In the genomic region with DNA sequence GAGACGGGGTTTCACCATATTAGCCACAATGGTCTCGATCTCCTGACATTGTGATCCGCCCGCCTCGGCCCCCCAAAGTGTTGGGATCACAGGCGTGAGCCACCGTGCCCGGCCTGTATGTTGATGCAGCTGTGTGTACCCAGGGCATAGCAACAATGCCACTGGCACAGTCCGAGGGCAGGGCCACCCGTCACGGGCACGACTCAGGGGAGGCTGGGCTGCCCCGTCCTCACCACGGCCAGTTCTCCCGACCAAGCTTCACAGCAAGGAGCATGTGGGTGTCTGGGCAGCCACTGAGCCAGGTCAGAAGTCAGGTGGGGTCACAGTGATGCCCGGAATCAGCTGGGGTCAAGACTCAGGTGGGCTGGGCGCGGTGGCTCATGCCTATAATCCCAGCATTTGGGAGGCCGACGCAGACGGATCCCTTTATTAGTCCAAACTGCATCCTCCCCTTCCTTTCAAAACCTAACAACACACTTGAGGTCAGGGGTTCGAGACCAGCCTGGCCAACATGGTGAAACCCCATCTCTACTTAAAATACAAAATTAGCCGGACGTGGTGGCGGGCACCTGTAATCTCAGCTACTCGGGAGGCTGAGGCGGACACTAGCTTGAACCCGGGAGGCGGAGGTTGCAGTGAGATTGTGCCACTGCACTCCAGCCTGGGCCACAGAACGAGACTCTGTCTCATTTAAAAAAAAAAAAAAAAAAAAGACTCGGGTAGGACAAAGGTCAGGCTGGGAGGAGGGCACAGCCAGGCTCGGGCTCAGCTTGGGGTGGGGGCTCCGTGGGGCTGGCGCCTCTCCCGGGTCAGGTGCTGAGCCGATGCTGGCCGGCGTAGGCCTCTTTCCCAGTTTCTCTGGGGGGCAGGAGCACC, we compare ENCODE assay signal across 8 cellular contexts. TPM values are rescaled to one million over a fixed set of nuclear protein-coding genes. Genes with fewer than 3 reads are reported as not detected.
A peak's percentile ranks its signal among the peaks of the same experiment; 100 is the strongest.
DNase-seq lines count a peak whose midpoint lies in the region; ATAC-seq and TF ChIP-seq lines count a peak whose summit lies in the region.

No MANE protein-coding gene starts in this region.

- H3K27ac Mint-ChIP-seq in HFFc6 = peak overlapping the region; percentile 54; the same call in 1 of the 2 replicates
- H3K27ac Mint-ChIP-seq in activated T-helper 2 cell treated with anti-CD3 and anti-CD28 coated beads, Interferon-gamma antibody, Interleukin-2, Interleukin-4, amounts not matched to agents 10 μg/mL and 5 μg/mL and 100 μg/mL, durations not matched to agents 14 hours and 24 hours and 36 hours = peak overlapping the region; percentile 88
- peak overlapping the region; percentile 55 for H3K27ac Mint-ChIP-seq in stimulated activated memory B cell treated with anti-CD40 and anti-IgM and Interleukin-4, amounts not matched to agents 10 μg/mL and 1 μg/mL and 100 μg/mL, for 72 hours

- H3K9me3 Mint-ChIP-seq in HFFc6 = no peaks in the 10 kb centered on the region
- no peaks in the 10 kb centered on the region for H3K9me3 Mint-ChIP-seq in activated T-helper 2 cell treated with anti-CD3 and anti-CD28 coated beads, Interferon-gamma antibody, Interleukin-2, Interleukin-4, amounts not matched to agents 10 μg/mL and 5 μg/mL and 100 μg/mL, durations not matched to agents 14 hours and 24 hours and 36 hours
- H3K9me3 Mint-ChIP-seq in stimulated activated memory B cell treated with anti-CD40 and anti-IgM and Interleukin-4, amounts not matched to agents 10 μg/mL and 1 μg/mL and 100 μg/mL, for 72 hours = no peaks in the 10 kb centered on the region

- peak overlapping the region; percentile 86 for H3K4me3 ChIP-seq in iPS-18c (ENCODE audit: insufficient read depth, low read depth, low read length)

- intact Hi-C loops in activated T-helper 2 cell treated with anti-CD3 and anti-CD28 coated beads, Interferon-gamma antibody, Interleukin-2, Interleukin-4, amounts not matched to agents 10 μg/mL and 5 μg/mL and 100 μg/mL, durations not matched to agents 14 hours and 24 hours and 36 hours (cut with micrococcal nuclease) = loop anchor here (1.0 to 10.0 kb wide), 4 partner anchors 19 to 104 kb away; a partner anchor contains a TSS

- no peaks in the 10 kb centered on the region for H3K9me3 ChIP-seq in iPS-18c (ENCODE audit: control insufficient read depth, insufficient read depth, low read length)

- DNase-seq in HFFc6 (no peak), cortex of kidney (lab: John Stamatoyannopoulos, UW) (no peak), HCEC 1CT (no peak), NCI-H524 treated with DMSO at 0.1 percent for 48 hours (lab: John Stamatoyannopoulos, UW) (no peak)
- no peak for DNase-seq in activated T-helper 2 cell treated with anti-CD3 and anti-CD28 coated beads, Interferon-gamma antibody, Interleukin-2, Interleukin-4, amounts not matched to agents 10 μg/mL and 5 μg/mL and 100 μg/mL, durations not matched to agents 14 hours and 24 hours and 36 hours (ENCODE audit: low spot score)

- H3K4me3 Mint-ChIP-seq in HFFc6 = peak overlapping the region; percentile 82
- peak overlapping the region; percentile 83 for H3K4me3 Mint-ChIP-seq in activated T-helper 2 cell treated with anti-CD3 and anti-CD28 coated beads, Interferon-gamma antibody, Interleukin-2, Interleukin-4, amounts not matched to agents 10 μg/mL and 5 μg/mL and 100 μg/mL, durations not matched to agents 14 hours and 24 hours and 36 hours (ENCODE audit: low read depth)
- H3K4me3 Mint-ChIP-seq in stimulated activated memory B cell treated with anti-CD40 and anti-IgM and Interleukin-4, amounts not matched to agents 10 μg/mL and 1 μg/mL and 100 μg/mL, for 72 hours = peak overlapping the region; percentile 83

- peaks cover 1% of the 10 kb centered on the region; the same call in 1 of the 2 replicates for H3K27me3 Mint-ChIP-seq in HFFc6 (ENCODE audit: insufficient read depth)
- peaks cover 3% of the 10 kb centered on the region for H3K27me3 Mint-ChIP-seq in activated T-helper 2 cell treated with anti-CD3 and anti-CD28 coated beads, Interferon-gamma antibody, Interleukin-2, Interleukin-4, amounts not matched to agents 10 μg/mL and 5 μg/mL and 100 μg/mL, durations not matched to agents 14 hours and 24 hours and 36 hours (ENCODE audit: low read depth)
- peaks cover 6% of the 10 kb centered on the region for H3K27me3 Mint-ChIP-seq in stimulated activated memory B cell treated with anti-CD40 and anti-IgM and Interleukin-4, amounts not matched to agents 10 μg/mL and 1 μg/mL and 100 μg/mL, for 72 hours

- TF ChIP-seq CTCF in HFFc6 (IDR thresholded peaks at IDR 0.05) = no peak

- no peaks in the 10 kb centered on the region for H3K36me3 Mint-ChIP-seq in HFFc6 (ENCODE audit: low read depth)
- H3K36me3 Mint-ChIP-seq in activated T-helper 2 cell treated with anti-CD3 and anti-CD28 coated beads, Interferon-gamma antibody, Interleukin-2, Interleukin-4, amounts not matched to agents 10 μg/mL and 5 μg/mL and 100 μg/mL, durations not matched to agents 14 hours and 24 hours and 36 hours (ENCODE audit: low read depth) = peaks cover 3% of the 10 kb centered on the region
- peaks cover 5% of the 10 kb centered on the region for H3K36me3 Mint-ChIP-seq in stimulated activated memory B cell treated with anti-CD40 and anti-IgM and Interleukin-4, amounts not matched to agents 10 μg/mL and 1 μg/mL and 100 μg/mL, for 72 hours

- H3K4me1 Mint-ChIP-seq in HFFc6 (ENCODE audit: low read depth) = peaks cover 15% of the 10 kb centered on the region
- H3K4me1 Mint-ChIP-seq in activated T-helper 2 cell treated with anti-CD3 and anti-CD28 coated beads, Interferon-gamma antibody, Interleukin-2, Interleukin-4, amounts not matched to agents 10 μg/mL and 5 μg/mL and 100 μg/mL, durations not matched to agents 14 hours and 24 hours and 36 hours (ENCODE audit: low read depth) = peaks cover 4% of the 10 kb centered on the region
- H3K4me1 Mint-ChIP-seq in stimulated activated memory B cell treated with anti-CD40 and anti-IgM and Interleukin-4, amounts not matched to agents 10 μg/mL and 1 μg/mL and 100 μg/mL, for 72 hours = peaks cover 24% of the 10 kb centered on the region

- no peak for ATAC-seq in stimulated activated memory B cell treated with anti-CD40 and anti-IgM and Interleukin-4, amounts not matched to agents 10 μg/mL and 1 μg/mL and 100 μg/mL, for 72 hours
- no peak for ATAC-seq in GM21717 (IDR thresholded peaks at IDR 0.05; ENCODE audit: unreplicated experiment)

RNA-seq across cellular contexts. Expression of a gene that starts 1.2 kb away (rescaled TPM):
- total RNA-seq in HFFc6 (2021; fragmentation: NEBNext Ultra II Directional; extraction: Animal tissue kit (Norgen Biotek cat#: 25700)) = 10 to 100 TPM; 63.8 to 79.9 (median 64.6) TPM
- 53.7 and 55.7 TPM in 2 replicates for total RNA-seq in activated T-helper 2 cell treated with anti-CD3 and anti-CD28 coated beads, Interferon-gamma antibody, Interleukin-2, Interleukin-4, amounts not matched to agents 10 μg/mL and 5 μg/mL and 100 μg/mL, durations not matched to agents 14 hours and 24 hours and 36 hours

RNA-seq across cellular contexts. Expression of a gene that starts 13.5 kb away (rescaled TPM):
- total RNA-seq in HFFc6 (2021; fragmentation: NEBNext Ultra II Directional; extraction: Animal tissue kit (Norgen Biotek cat#: 25700)) = under 1 TPM in 1 of 6 experiments, not detected in 5; 0.24 TPM
- total RNA-seq in activated T-helper 2 cell treated with anti-CD3 and anti-CD28 coated beads, Interferon-gamma antibody, Interleukin-2, Interleukin-4, amounts not matched to agents 10 μg/mL and 5 μg/mL and 100 μg/mL, durations not matched to agents 14 hours and 24 hours and 36 hours = 29.9 and 31.8 TPM in 2 replicates

RNA-seq across cellular contexts. Expression of a gene that starts 23.1 kb away (rescaled TPM):
- total RNA-seq in HFFc6 (2021; fragmentation: NEBNext Ultra II Directional; extraction: Animal tissue kit (Norgen Biotek cat#: 25700)) = 10 to 100 TPM; 20.2 to 24.7 (median 21.1) TPM
- total RNA-seq in activated T-helper 2 cell treated with anti-CD3 and anti-CD28 coated beads, Interferon-gamma antibody, Interleukin-2, Interleukin-4, amounts not matched to agents 10 μg/mL and 5 μg/mL and 100 μg/mL, durations not matched to agents 14 hours and 24 hours and 36 hours = 13.6 and 15.7 TPM in 2 replicates

RNA-seq across cellular contexts. Expression of a gene that starts 34.1 kb away (rescaled TPM):
- total RNA-seq in HFFc6 (2021; fragmentation: NEBNext Ultra II Directional; extraction: Animal tissue kit (Norgen Biotek cat#: 25700)) = under 1 TPM; 0.11 to 0.47 (median 0.21) TPM
- total RNA-seq in activated T-helper 2 cell treated with anti-CD3 and anti-CD28 coated beads, Interferon-gamma antibody, Interleukin-2, Interleukin-4, amounts not matched to agents 10 μg/mL and 5 μg/mL and 100 μg/mL, durations not matched to agents 14 hours and 24 hours and 36 hours = 0.18 and 0.21 TPM in 2 replicates

RNA-seq across cellular contexts. Expression of a gene that starts 42.0 kb away (rescaled TPM):
- total RNA-seq in HFFc6 (2021; fragmentation: NEBNext Ultra II Directional; extraction: Animal tissue kit (Norgen Biotek cat#: 25700)) = 100 to 1,000 TPM; 422 to 534 (median 465) TPM
- total RNA-seq in activated T-helper 2 cell treated with anti-CD3 and anti-CD28 coated beads, Interferon-gamma antibody, Interleukin-2, Interleukin-4, amounts not matched to agents 10 μg/mL and 5 μg/mL and 100 μg/mL, durations not matched to agents 14 hours and 24 hours and 36 hours = 300 and 304 TPM in 2 replicates

Comparison
In these comparisons a context has a peak if more than half of its experiments do, and no peak if none do; other contexts are left out.
1. RNA of a gene that starts 13.5 kb away (total RNA-seq): 29.9 to 31.8 TPM in activated T-helper 2 cell treated with anti-CD3 and anti-CD28 coated beads, Interferon-gamma antibody, Interleukin-2, Interleukin-4, amounts not matched to agents 10 μg/mL and 5 μg/mL and 100 μg/mL, durations not matched to agents 14 hours and 24 hours and 36 hours; 0.24 TPM in HFFc6; every median in the first group is over 10 times any median in the second.
2. Peak in every context shown above with its lines, with median percentiles within 50 percentile points of each other: H3K27ac Mint-ChIP-seq and H3K4me3 Mint-ChIP-seq.